ENCODE assay signal across 10 cellular contexts in the genomic region with DNA sequence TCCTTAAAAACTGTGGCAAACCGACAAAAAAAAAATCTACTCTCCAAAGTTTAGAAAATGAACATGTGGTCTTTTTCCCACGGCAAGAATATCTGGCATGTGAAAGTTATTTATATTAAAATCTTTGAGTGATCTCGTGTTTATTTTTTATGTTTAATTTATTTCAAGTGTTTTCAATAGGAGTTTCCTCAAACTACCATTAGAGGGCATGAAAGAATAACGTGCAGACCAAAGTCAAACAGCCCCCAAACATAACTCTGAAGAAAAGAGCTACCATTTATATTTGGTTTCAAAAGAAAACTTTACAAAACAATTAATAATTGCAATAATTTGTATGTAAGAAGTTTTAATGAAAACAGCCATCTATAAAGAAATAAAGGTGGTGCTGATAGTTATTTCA.
A peak's percentile ranks its signal among the peaks of the same experiment; 100 is the strongest.
DNase-seq lines count a peak whose midpoint lies in the region; ATAC-seq and TF ChIP-seq lines count a peak whose summit lies in the region.
"Had no signal": no experiment of that assay in that cellular context is flagged by ENCODE, and none has a peak within 500 bp of the region (broad histone marks: within the 10 kb centered on the region; RNA-seq: fewer than 3 reads in every experiment).

No MANE protein-coding gene starts in this region.

- no peak overlapping the region for H3K4me2 ChIP-seq in DND-41 (ENCODE audit: insufficient read depth, low read length)
- H3K4me2 ChIP-seq in mammary epithelial cell (ENCODE audit: insufficient read depth, low read depth, low read length), result no peak overlapping the region

- no peaks in the 10 kb centered on the region for H3K27me3 Mint-ChIP-seq in naive thymus-derived CD4-positive, alpha-beta T cell

- dilution Hi-C loops in mammary epithelial cell (cut with HindIII; ENCODE audit: low sequenced_read_pairs), result no loop called here

- POLR2A ChIA-PET in naive thymus-derived CD4-positive, alpha-beta T cell (lab: Charles Lee), result interaction anchor here (0.7 kb wide), 1 partner anchor 228 kb away, joined by 3 read pairs; no protein-coding TSS in a partner anchor

- in situ Hi-C loops in mammary epithelial cell (cut with MboI; ENCODE audit: low sequenced_read_pairs in 2 of 2), result no loop called here

- H3K27ac ChIP-seq in DND-41 (ENCODE audit: low read length), result no peak overlapping the region
- H3K27ac ChIP-seq in mammary epithelial cell (ENCODE audit: insufficient read depth, low read depth, low read length), result no peak overlapping the region
- no peak overlapping the region for H3K27ac ChIP-seq in naive thymus-derived CD4-positive, alpha-beta T cell (ENCODE audit: low read depth, low read length)
- H3K27ac ChIP-seq in aorta (ENCODE audit: low read depth in 1 of 2, low read length in 2 of 2), result no peak overlapping the region

- peak; percentile 50 for TF ChIP-seq CTCF in DND-41 (IDR thresholded peaks at IDR 0.05; ENCODE audit: borderline replicate concordance, extremely low read depth, low read length, poor library complexity, severe bottlenecking)
- peak; percentile 26 to 53 for TF ChIP-seq CTCF in mammary epithelial cell (conservative IDR thresholded peaks at IDR 0.05 in 1 of 2, IDR thresholded peaks at IDR 0.05 in 1 of 2; ENCODE audit: extremely low read depth in 1 of 2, insufficient read depth in 1 of 2, low read depth in 1 of 2, low read length in 2 of 2)

- WGBS in mammary epithelial cell (ENCODE audit: low coverage, missing lambda C conversion rate), result 34% methylated on average over 4 of the region's 4 CpGs
- WGBS in aorta, 2 donors, result 2 to 3% methylated on average over 4 of the region's 4 CpGs

- H3K27me3 ChIP-seq in DND-41 (ENCODE audit: insufficient read depth, low read length, poor library complexity), result no peaks in the 10 kb centered on the region
- peaks cover 4% of the 10 kb centered on the region for H3K27me3 ChIP-seq in mammary epithelial cell (ENCODE audit: insufficient read depth, low read length)
- no peaks in the 10 kb centered on the region for H3K27me3 ChIP-seq in naive thymus-derived CD4-positive, alpha-beta T cell (ENCODE audit: control insufficient read depth in 2 of 2, insufficient read depth in 2 of 2, low read length in 2 of 2)
- no peaks in the 10 kb centered on the region for H3K27me3 ChIP-seq in aorta (ENCODE audit: control insufficient read depth in 1 of 2, insufficient read depth in 2 of 2, low read length in 1 of 2)

- no peaks in the 10 kb centered on the region for H3K36me3 Mint-ChIP-seq in naive thymus-derived CD4-positive, alpha-beta T cell

- no TSS peak for BruUV-seq in mammary epithelial cell (replicated peaks; lab: Mats Ljungman, UMichigan)

- intact Hi-C loops in mammary epithelial cell (cut with micrococcal nuclease), result loop anchor here (1.0 kb wide), 1 partner anchor 72 kb away; no protein-coding TSS in a partner anchor
- intact Hi-C loops in naive thymus-derived CD4-positive, alpha-beta T cell (cut with micrococcal nuclease), result no loop called here
- intact Hi-C loops in aorta (cut with DNase I), result no loop called here

- H3K79me2 ChIP-seq in DND-41 (ENCODE audit: insufficient read depth, low read length) (no peaks in the 10 kb centered on the region), mammary epithelial cell (ENCODE audit: insufficient read depth, low read length) (no peaks in the 10 kb centered on the region)

- no peaks in the 10 kb centered on the region for H3K4me1 Mint-ChIP-seq in naive thymus-derived CD4-positive, alpha-beta T cell

- H3K9me3 Mint-ChIP-seq in naive thymus-derived CD4-positive, alpha-beta T cell, result peaks cover 0 to 9% (median 0%) of the 10 kb centered on the region in 11 donors

- no peak overlapping the region for H2AFZ ChIP-seq in DND-41 (ENCODE audit: low read depth, low read length)
- no peak overlapping the region for H2AFZ ChIP-seq in mammary epithelial cell (ENCODE audit: low read depth, low read length)

- H3K9ac ChIP-seq in DND-41 (ENCODE audit: low read depth, low read length) (no peak overlapping the region), mammary epithelial cell (ENCODE audit: insufficient read depth, low read length) (no peak overlapping the region)

- H3K4me3 Mint-ChIP-seq in naive thymus-derived CD4-positive, alpha-beta T cell, result no peak overlapping the region

- CTCF ChIA-PET in mammary epithelial cell (lab: Charles Lee; ENCODE audit: low non-redundant PET), result no interaction called here
- CTCF ChIA-PET in naive thymus-derived CD4-positive, alpha-beta T cell (lab: Charles Lee), result no interaction called here

- H3K4me3 ChIP-seq in DND-41 (ENCODE audit: low read depth in 1 of 2, low read length in 2 of 2), result no peak overlapping the region
- no peak overlapping the region for H3K4me3 ChIP-seq in mammary epithelial cell (replicated peaks in 1 of 3; ENCODE audit: insufficient read depth in 1 of 3, low read depth in 2 of 3, low read length in 3 of 3)
- H3K4me3 ChIP-seq in naive thymus-derived CD4-positive, alpha-beta T cell (ENCODE audit: low read length), result no peak overlapping the region
- H3K4me3 ChIP-seq in aorta (ENCODE audit: low read length in 2 of 2), result no peak overlapping the region
- H3K4me3 ChIP-seq: K562 had no signal

- H3K27ac Mint-ChIP-seq in naive thymus-derived CD4-positive, alpha-beta T cell, result no peak overlapping the region

- H3K9me3 ChIP-seq in DND-41 (ENCODE audit: insufficient read depth, low read length, severe bottlenecking) (no peaks in the 10 kb centered on the region), mammary epithelial cell (replicated peaks; ENCODE audit: insufficient read depth, low read length) (no peaks in the 10 kb centered on the region), aorta (ENCODE audit: control insufficient read depth, low read length) (no peaks in the 10 kb centered on the region)
- no peaks in the 10 kb centered on the region for H3K9me3 ChIP-seq in naive thymus-derived CD4-positive, alpha-beta T cell (ENCODE audit: control insufficient read depth in 2 of 3, low read length in 3 of 3)

- H3K36me3 ChIP-seq in DND-41 (ENCODE audit: insufficient read depth, low read length), result no peaks in the 10 kb centered on the region
- no peaks in the 10 kb centered on the region for H3K36me3 ChIP-seq in mammary epithelial cell (ENCODE audit: insufficient read depth, low read length)
- H3K36me3 ChIP-seq in naive thymus-derived CD4-positive, alpha-beta T cell (ENCODE audit: control insufficient read depth in 2 of 3, insufficient read depth in 3 of 3, low read length in 3 of 3), result no peaks in the 10 kb centered on the region
- H3K36me3 ChIP-seq in aorta (ENCODE audit: control insufficient read depth in 1 of 2, insufficient read depth in 2 of 2, low read length in 1 of 2), result no peaks in the 10 kb centered on the region

- DNase-seq in DND-41, result no peak
- DNase-seq in LHCN-M2 (ENCODE audit: low read depth), result peak; percentile 42
- no peak for DNase-seq in mammary epithelial cell
- peak; percentile 55 for DNase-seq in myocyte (ENCODE audit: low read depth)
- DNase-seq in KG1 (lab: John Stamatoyannopoulos, UW), result no peak
- no peak for DNase-seq in naive thymus-derived CD4-positive, alpha-beta T cell
- DNase-seq in COLO668 (lab: John Stamatoyannopoulos, UW; ENCODE audit: unreplicated experiment), result no peak
- DNase-seq in aorta, result no peak
- DNase-seq: stimulated activated CD4-positive, alpha-beta T cell treated with anti-CD3 and anti-CD28 coated beads, Interleukin-4, amount 100 ng/mL, for 24 hours had no signal

- no peaks in the 10 kb centered on the region for H4K20me1 ChIP-seq in DND-41 (ENCODE audit: insufficient read depth, low read length)
- H4K20me1 ChIP-seq in mammary epithelial cell (ENCODE audit: insufficient read depth, low read length), result no peaks in the 10 kb centered on the region

- no peak for ATAC-seq in DND-41 (ENCODE audit: insufficient read depth, low read depth)
- no peak for ATAC-seq in naive thymus-derived CD4-positive, alpha-beta T cell
- ATAC-seq in aorta (ENCODE audit: low FRiP score), result no peak
- ATAC-seq: K562 had no signal

- H3K4me1 ChIP-seq in DND-41 (ENCODE audit: insufficient read depth, low read length) (no peaks in the 10 kb centered on the region), mammary epithelial cell (ENCODE audit: insufficient read depth, low read length) (no peaks in the 10 kb centered on the region), aorta (ENCODE audit: control insufficient read depth in 1 of 2, insufficient read depth in 2 of 2, low read length in 2 of 2) (no peaks in the 10 kb centered on the region)
- H3K4me1 ChIP-seq in naive thymus-derived CD4-positive, alpha-beta T cell (ENCODE audit: control insufficient read depth in 2 of 2, insufficient read depth in 2 of 2, low read length in 2 of 2), result no peaks in the 10 kb centered on the region

Comparison
In these comparisons a context has a peak if more than half of its experiments do, and no peak if none do; other contexts are left out.
1. DNase-seq: peak in LHCN-M2 (single experiment) and myocyte (single experiment); none in DND-41 (single experiment), mammary epithelial cell (single experiment), KG1 (single experiment), naive thymus-derived CD4-positive, alpha-beta T cell (0 of 9), COLO668 (single experiment) and aorta (0 of 2).